13 cellular contexts compared by ENCODE assay signal in the genomic region with DNA sequence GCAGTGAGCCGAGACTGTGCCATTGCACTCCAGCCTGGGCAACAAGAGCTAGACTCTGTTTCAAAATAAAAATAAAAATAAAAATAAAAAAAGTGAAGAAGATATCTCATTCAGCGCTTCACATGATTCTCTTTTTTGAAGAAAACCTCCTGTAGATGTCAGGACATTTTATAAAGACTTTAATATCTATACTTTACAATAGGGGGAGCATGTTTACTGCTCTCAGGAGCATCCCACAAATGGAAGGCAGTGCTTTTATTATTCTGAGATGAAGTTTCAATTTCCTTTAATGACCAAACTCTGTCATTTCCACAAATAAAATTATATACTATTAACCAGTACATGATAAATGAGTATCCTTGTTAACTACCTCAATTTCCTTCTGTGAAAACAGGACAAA.
DNase-seq lines count a peak whose midpoint lies in the region; ATAC-seq and TF ChIP-seq lines count a peak whose summit lies in the region.
"Had no signal": no experiment of that assay in that cellular context is flagged by ENCODE, and none has a peak within 500 bp of the region (broad histone marks: within the 10 kb centered on the region; RNA-seq: fewer than 3 reads in every experiment).

No MANE protein-coding gene starts in this region.

- H3K27ac ChIP-seq in AG04450 (ENCODE audit: low read depth, low read length): no peak overlapping the region

- H3K9me3 ChIP-seq in AG04450 (ENCODE audit: control insufficient read depth, insufficient read depth, low read length): no peaks in the 10 kb centered on the region; the same call in 1 of the 2 replicates

- TF ChIP-seq CTCF in AG04450 (IDR thresholded peaks at IDR 0.05; ENCODE audit: low read depth, low read length) (peak; percentile 40), astrocyte of the spinal cord (IDR thresholded peaks at IDR 0.05; ENCODE audit: low read depth, low read length) (peak; percentile 13)

- no peaks in the 10 kb centered on the region for H3K27me3 ChIP-seq in AG04450 (ENCODE audit: control insufficient read depth, insufficient read depth, low read length)

- CTCF ChIA-PET in AG04450 (lab: Charles Lee): interaction anchor here (1.3 to 4.2 kb wide), 7 partner anchors 12 to 195 kb away, joined by 3 to 74 read pairs (median 15); partner anchors contain the start of gene MYOCD

- H3K4me3 ChIP-seq in AG04450 (ENCODE audit: low read depth, low read length) (no peak overlapping the region), astrocyte of the spinal cord (ENCODE audit: low read depth, low read length) (no peak overlapping the region)
- H3K4me3 ChIP-seq: GM23338 had no signal

- in situ Hi-C loops in astrocyte of the spinal cord (cut with HindIII; ENCODE audit: low sequenced_read_pairs): no loop called here

- POLR2A ChIA-PET in AG04450 (lab: Yijun Ruan, JAX): interaction anchor here (0.7 kb wide), 1 partner anchor 112 kb away, joined by 3 read pairs; no protein-coding TSS in a partner anchor

- ATAC-seq in GM19035 (IDR thresholded peaks at IDR 0.05; ENCODE audit: unreplicated experiment): no peak
- ATAC-seq: CD8-positive, alpha-beta T cell; GM23338 had no signal

- DNase-seq in AG04450 (ENCODE audit: low read depth, low spot score): no peak
- DNase-seq in HCEC 1CT: peak; percentile 7
- no peak for DNase-seq in astrocyte of the spinal cord (ENCODE audit: low read depth, low spot score)
- peak; percentile 14 for DNase-seq in hepatic stellate cell (ENCODE audit: low spot score)
- no peak for DNase-seq in foreskin melanocyte
- DNase-seq in activated CD4-positive, CD25-positive, alpha-beta regulatory T cell treated with anti-CD3 and anti-CD28 coated beads, Interleukin-2, amount 50 U/mL, for 72 hours: no peak
- DNase-seq: CD8-positive, alpha-beta T cell; COR-L47; DMS153; DND-41; H7 had no signal

Comparison
In these comparisons a context has a peak if more than half of its experiments do, and no peak if none do; other contexts are left out.
1. DNase-seq: peak in HCEC 1CT (single experiment) and hepatic stellate cell (single experiment); none in AG04450 (single experiment), astrocyte of the spinal cord (single experiment), foreskin melanocyte (single experiment) and activated CD4-positive, CD25-positive, alpha-beta regulatory T cell treated with anti-CD3 and anti-CD28 coated beads, Interleukin-2, amount 50 U/mL, for 72 hours (single experiment).